Comparison of ENCODE assay signal across 9 cellular contexts in genomic region chr1:202214089-202214843, GRCh38. TPM values are rescaled to one million over a fixed set of nuclear protein-coding genes. Genes with fewer than 3 reads are reported as not detected.
DNase-seq lines count a peak whose midpoint lies in the region; ATAC-seq and TF ChIP-seq lines count a peak whose summit lies in the region.
"Had no signal": no experiment of that assay in that cellular context is flagged by ENCODE, and none has a peak within 500 bp of the region (broad histone marks: within the 10 kb centered on the region; RNA-seq: fewer than 3 reads in every experiment).

No MANE protein-coding gene starts in this region.

- H3K4me1 Mint-ChIP-seq in effector memory CD8-positive, alpha-beta T cell (ENCODE audit: low read depth in 2 of 2), result peaks cover 15 to 48% of the 10 kb centered on the region in 2 donors

- H3K27ac Mint-ChIP-seq in effector memory CD8-positive, alpha-beta T cell, result peak overlapping the region; percentile 33 to 76

- no peaks in the 10 kb centered on the region for H3K9me3 ChIP-seq in cardiac muscle cell (ENCODE audit: low read depth)
- H3K9me3 ChIP-seq in mucosa of rectum (ENCODE audit: control insufficient read depth in 2 of 2, low read length in 2 of 2), result no peaks in the 10 kb centered on the region
- H3K9me3 ChIP-seq in aorta (ENCODE audit: control insufficient read depth, low read length), result no peaks in the 10 kb centered on the region

- peaks cover 3% of the 10 kb centered on the region for H3K36me3 Mint-ChIP-seq in effector memory CD8-positive, alpha-beta T cell (ENCODE audit: insufficient read depth)

- intact Hi-C loops in Right ventricle myocardium inferior (cut with DNase I), result no loop called here
- intact Hi-C loops in aorta (cut with DNase I), result loop anchor here in 1 of 2 donors (5.0 kb wide), 1 partner anchor 78 kb away; no protein-coding TSS in a partner anchor

- no peak overlapping the region for H3K27ac ChIP-seq in cardiac muscle cell
- H3K27ac ChIP-seq in mucosa of rectum (ENCODE audit: low read depth in 2 of 2, low read length in 2 of 2), result no peak overlapping the region
- H3K27ac ChIP-seq in aorta (ENCODE audit: low read depth in 1 of 2, low read length in 2 of 2), result peak overlapping the region in 1 of 2 donors; percentile 34

- H3K4me1 ChIP-seq in cardiac muscle cell (ENCODE audit: low read depth), result no peaks in the 10 kb centered on the region
- peaks cover 2 to 3% of the 10 kb centered on the region in 2 donors for H3K4me1 ChIP-seq in mucosa of rectum (ENCODE audit: control insufficient read depth in 2 of 2, insufficient read depth in 2 of 2, low read length in 2 of 2)
- H3K4me1 ChIP-seq in aorta (ENCODE audit: control insufficient read depth in 1 of 2, insufficient read depth in 2 of 2, low read length in 2 of 2), result no peaks in the 10 kb centered on the region

- TF ChIP-seq CTCF in cardiac muscle cell (IDR thresholded peaks at IDR 0.05; ENCODE audit: low read depth, low read length), result no peak

- peak overlapping the region; percentile 30 for H3K4me3 ChIP-seq in cardiac muscle cell
- peak overlapping the region; percentile 43 to 48 for H3K4me3 ChIP-seq in mucosa of rectum (ENCODE audit: low read length in 2 of 2)
- H3K4me3 ChIP-seq in aorta (ENCODE audit: low read length in 2 of 2), result peak overlapping the region; percentile 20 to 33

- no peak for ATAC-seq in Right ventricle myocardium inferior
- peak; percentile 36 for ATAC-seq in effector memory CD8-positive, alpha-beta T cell (replicated peaks)
- no peak for ATAC-seq in aorta (ENCODE audit: low FRiP score)

- peak overlapping the region; percentile 66 to 80 for H3K4me3 Mint-ChIP-seq in effector memory CD8-positive, alpha-beta T cell

- H3K9ac ChIP-seq in mucosa of rectum (ENCODE audit: low read depth in 1 of 2, low read length in 2 of 2), result peak overlapping the region; percentile 24 to 44

- H3K9me3 Mint-ChIP-seq in effector memory CD8-positive, alpha-beta T cell, result no peaks in the 10 kb centered on the region

- DNase-seq in cardiac muscle cell (ENCODE audit: low read depth in 1 of 2, low spot score in 1 of 2) (peak in 1 of 2 donors; percentile 30), Right ventricle myocardium inferior (ENCODE audit: missing footprints) (no peak), aorta (no peak), NCI-H128 (lab: John Stamatoyannopoulos, UW; ENCODE audit: unreplicated experiment) (no peak), NCI-H82 treated with DMSO at 0.1 percent for 48 hours (lab: John Stamatoyannopoulos, UW; ENCODE audit: unreplicated experiment) (no peak), 8988T (no peak)
- no peak for DNase-seq in effector memory CD8-positive, alpha-beta T cell

- H3K27me3 ChIP-seq in cardiac muscle cell (peaks cover 62% of the 10 kb centered on the region), mucosa of rectum (ENCODE audit: control insufficient read depth in 2 of 2, insufficient read depth in 2 of 2, low read length in 2 of 2) (peaks cover 3 to 8% of the 10 kb centered on the region in 2 donors), aorta (ENCODE audit: control insufficient read depth in 1 of 2, insufficient read depth in 2 of 2, low read length in 1 of 2) (no peaks in the 10 kb centered on the region)

- 4 to 5% methylated on average over 39 to 56 of the region's 56 CpGs for WGBS in aorta, 2 donors

- H3K36me3 ChIP-seq in cardiac muscle cell (no peaks in the 10 kb centered on the region), mucosa of rectum (ENCODE audit: control insufficient read depth in 2 of 2, insufficient read depth in 2 of 2, low read length in 2 of 2) (no peaks in the 10 kb centered on the region), aorta (ENCODE audit: control insufficient read depth in 1 of 2, insufficient read depth in 2 of 2, low read length in 1 of 2) (no peaks in the 10 kb centered on the region)

- H3K27me3 Mint-ChIP-seq in effector memory CD8-positive, alpha-beta T cell, result peaks cover 19 to 93% of the 10 kb centered on the region in 2 donors

RNA-seq across cellular contexts. Expression of gene LGR6, which starts 20.7 kb away (rescaled TPM):
- not detected in 2 replicates for total RNA-seq in cardiac muscle cell
- polyA plus RNA-seq in cardiac muscle cell, result 0.16 TPM in 1 of 2 replicates, not detected in the other
- 4.1 TPM for total RNA-seq in Right ventricle myocardium inferior
- total RNA-seq in aorta, result 10 to 100 TPM; 31.7 to 35.6 TPM
- 10 to 100 TPM; 11.6 to 67.8 TPM for polyA plus RNA-seq in aorta
- total RNA-seq: T-helper 1 cell treated with Interleukin-12 subunit alpha and Interleukin-12 subunit beta and Interleukin-4 antibody, amounts not matched to agents 30 ng/mL and 1 ng/mL, for 36 hours had no signal

RNA-seq across cellular contexts. Expression of gene PTPN7, which starts 53.9 kb away (rescaled TPM):
- not detected in 2 replicates for total RNA-seq in cardiac muscle cell
- 0.66 TPM in 1 of 2 replicates, not detected in the other for polyA plus RNA-seq in cardiac muscle cell
- 0.51 TPM for total RNA-seq in Right ventricle myocardium inferior
- total RNA-seq in aorta, result 1 to 10 TPM; 3.4 to 5.7 TPM
- polyA plus RNA-seq in aorta, result 1 to 10 TPM in 1 of 2 donors, under 1 TPM in 1; 0.33 to 3.4 TPM
